Comparison of ENCODE assay signal across 15 cellular contexts in the genomic region with DNA sequence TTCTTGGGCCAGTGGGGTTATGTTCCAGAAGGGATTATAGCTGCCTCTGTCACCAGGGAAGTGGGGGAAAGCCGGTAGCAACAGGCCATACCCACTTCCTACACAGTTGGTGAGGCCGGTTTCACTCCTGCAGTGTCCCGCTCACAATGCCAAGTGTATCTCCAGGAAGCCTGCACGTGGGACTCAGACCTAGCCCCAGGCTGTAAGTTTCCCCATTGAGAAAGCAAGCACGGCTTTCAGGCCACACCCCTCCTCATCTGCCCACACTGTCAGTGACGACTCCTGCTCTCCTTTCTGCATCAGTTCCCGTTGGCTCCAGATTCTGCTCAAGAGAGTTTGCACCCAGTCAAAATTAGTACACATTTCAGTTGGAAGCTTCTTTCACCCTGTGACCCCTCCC. TPM values are rescaled to one million over a fixed set of nuclear protein-coding genes. Genes with fewer than 3 reads are reported as not detected.
A peak's percentile ranks its signal among the peaks of the same experiment; 100 is the strongest.
DNase-seq lines count a peak whose midpoint lies in the region; ATAC-seq and TF ChIP-seq lines count a peak whose summit lies in the region.
"Had no signal": no experiment of that assay in that cellular context is flagged by ENCODE, and none has a peak within 500 bp of the region (broad histone marks: within the 10 kb centered on the region; RNA-seq: fewer than 3 reads in every experiment).

No MANE protein-coding gene starts in this region.

- H3K18ac ChIP-seq in neuronal stem cell (ENCODE audit: low read length) = peak overlapping the region; percentile 54

- H3K36me3 ChIP-seq in PC-9 (ENCODE audit: low read depth) = no peaks in the 10 kb centered on the region
- no peaks in the 10 kb centered on the region for H3K36me3 ChIP-seq in neuronal stem cell (replicated peaks in 1 of 2; ENCODE audit: control insufficient read depth in 2 of 2, insufficient read depth in 2 of 2, low read length in 2 of 2)
- H3K36me3 ChIP-seq: right atrium auricular region had no signal

- H4K20me1 ChIP-seq in PC-9 (ENCODE audit: insufficient read depth) = no peaks in the 10 kb centered on the region

- H3K79me2 ChIP-seq in PC-9 (ENCODE audit: low read depth) = no peaks in the 10 kb centered on the region

- H3K9me3 ChIP-seq in PC-9 (ENCODE audit: insufficient read depth, low read depth) = no peaks in the 10 kb centered on the region
- no peaks in the 10 kb centered on the region for H3K9me3 ChIP-seq in neuronal stem cell (replicated peaks in 1 of 2; ENCODE audit: control insufficient read depth in 2 of 2, insufficient read depth in 1 of 2, low read depth in 1 of 2, low read length in 2 of 2)
- H3K9me3 ChIP-seq: right atrium auricular region had no signal

- intact Hi-C loops in PC-9 (cut with micrococcal nuclease; ENCODE audit: unreplicated experiment) = no loop called here

- no peak overlapping the region for H3K14ac ChIP-seq in neuronal stem cell (ENCODE audit: low read length)

- H2AFZ ChIP-seq in PC-9 (peak overlapping the region; percentile 17; the same call in 1 of the 2 replicates), neuronal stem cell (ENCODE audit: low read length) (no peak overlapping the region)

- no peaks in the 10 kb centered on the region for H3K4me1 ChIP-seq in PC-9 (replicated peaks; ENCODE audit: insufficient read depth)
- no peaks in the 10 kb centered on the region for H3K4me1 ChIP-seq in neuronal stem cell (ENCODE audit: control insufficient read depth in 2 of 2, insufficient read depth in 1 of 2, low read depth in 1 of 2, low read length in 2 of 2)
- H3K4me1 ChIP-seq: right atrium auricular region had no signal

- DNase-seq in PC-9 (no peak), neuronal stem cell (ENCODE audit: low spot score) (no peak), HCEC 1CT (no peak), KG1 (lab: John Stamatoyannopoulos, UW) (no peak)
- DNase-seq: activated CD4-positive, alpha-beta T cell treated with anti-CD3 and anti-CD28 coated beads for 48 hours; DMS79 treated with DMSO at 0.1 percent for 48 hours; naive thymus-derived CD8-positive, alpha-beta T cell; NCI-H146; NCI-H524 treated with DMSO at 0.1 percent for 48 hours had no signal

- H3K79me1 ChIP-seq in neuronal stem cell (ENCODE audit: low read depth, low read length) = no peaks in the 10 kb centered on the region

- ATAC-seq in GM18519 (IDR thresholded peaks at IDR 0.05; ENCODE audit: low FRiP score, unreplicated experiment) (peak; percentile 80), HG02884 (IDR thresholded peaks at IDR 0.05; ENCODE audit: unreplicated experiment) (peak; percentile 60), HG03196 (IDR thresholded peaks at IDR 0.05; ENCODE audit: unreplicated experiment) (no peak), GM21381 (IDR thresholded peaks at IDR 0.05; ENCODE audit: unreplicated experiment) (no peak)
- ATAC-seq: esophagus mucosa; naive thymus-derived CD8-positive, alpha-beta T cell had no signal

- H3K27ac ChIP-seq in PC-9 (no peak overlapping the region), neuronal stem cell (replicated peaks; ENCODE audit: low read length) (no peak overlapping the region)
- H3K27ac ChIP-seq: right atrium auricular region had no signal

- CTCF ChIA-PET in PC-9 (lab: Charles Lee) = no interaction called here

- no peak overlapping the region for H2AK5ac ChIP-seq in neuronal stem cell (ENCODE audit: low read depth, low read length)

- no peak for TF ChIP-seq CTCF in PC-9 (conservative IDR thresholded peaks at IDR 0.05)

- H2BK5ac ChIP-seq in neuronal stem cell (ENCODE audit: low read length) = no peak overlapping the region

- H3K9me2 ChIP-seq in PC-9 (ENCODE audit: insufficient read depth) = no peaks in the 10 kb centered on the region

- no peak overlapping the region for H3K9ac ChIP-seq in neuronal stem cell (ENCODE audit: low read depth, low read length, poor library complexity)

- POLR2A ChIA-PET in PC-9 (lab: Charles Lee; ENCODE audit: unreplicated experiment) = no interaction called here

- H3K4ac ChIP-seq in neuronal stem cell (ENCODE audit: low read length) = no peak overlapping the region

- WGBS in neuronal stem cell (ENCODE audit: extremely low coverage in 2 of 2, insufficient read length in 2 of 2, insufficient replicate concordance in 1 of 2), 2 donors = no CpG with 5 or more reads among the region's 7 CpGs

- H4K8ac ChIP-seq in neuronal stem cell (ENCODE audit: low read depth, low read length) = no peak overlapping the region

- BruUV-seq in PC-9 (replicated peaks; lab: Mats Ljungman, UMichigan) = no TSS peak

- no peak overlapping the region for H3K23ac ChIP-seq in neuronal stem cell (ENCODE audit: low read depth, low read length, poor library complexity)

- H2BK12ac ChIP-seq in neuronal stem cell (ENCODE audit: low read length) = no peak overlapping the region

- no peak overlapping the region for H4K91ac ChIP-seq in neuronal stem cell (ENCODE audit: low read depth, low read length, poor library complexity)

- H2BK120ac ChIP-seq in neuronal stem cell (ENCODE audit: low read depth, low read length) = no peak overlapping the region

- H3K4me2 ChIP-seq in PC-9 (no peak overlapping the region), neuronal stem cell (ENCODE audit: insufficient read depth, low read length, poor library complexity, severe bottlenecking) (no peak overlapping the region)

- no peak overlapping the region for H3K4me3 ChIP-seq in PC-9
- H3K4me3 ChIP-seq in neuronal stem cell (ENCODE audit: low read length in 2 of 2) = no peak overlapping the region
- H3K4me3 ChIP-seq: right atrium auricular region had no signal

- H3K27me3 ChIP-seq in PC-9 (ENCODE audit: insufficient read depth, low read depth) (no peaks in the 10 kb centered on the region), neuronal stem cell (ENCODE audit: control insufficient read depth in 3 of 3, insufficient read depth in 3 of 3, low read depth in 1 of 3, low read length in 3 of 3) (no peaks in the 10 kb centered on the region)
- H3K27me3 ChIP-seq: right atrium auricular region had no signal

- H3F3A ChIP-seq in PC-9 (ENCODE audit: insufficient read depth, low read depth) = no peaks in the 10 kb centered on the region

- H2BK15ac ChIP-seq in neuronal stem cell (ENCODE audit: low read length) = no peak overlapping the region

RNA-seq across cellular contexts. Expression of gene CPOX, which starts 51.6 kb away (rescaled TPM):
- total RNA-seq in PC-9 (2021) = 30.4 and 35.2 TPM in 2 replicates
- 14.4 TPM for polyA plus RNA-seq in neuronal stem cell (2013, experiment 1 of 2)
- polyA plus RNA-seq in neuronal stem cell (2013, experiment 2 of 2) = 14.2 TPM

Comparison
In these comparisons a context has a peak if more than half of its experiments do, and no peak if none do; other contexts are left out.
1. ATAC-seq: peak in GM18519 (single experiment) and HG02884 (single experiment); none in HG03196 (single experiment) and GM21381 (single experiment).